ENCODE assay signal across 7 cellular contexts in genomic region chr2:238239552-238239871, GRCh38. TPM values are rescaled to one million over a fixed set of nuclear protein-coding genes. Genes with fewer than 3 reads are reported as not detected.
DNase-seq lines count a peak whose midpoint lies in the region; ATAC-seq, FAIRE-seq and TF ChIP-seq lines count a peak whose summit lies in the region.

No MANE protein-coding gene starts in this region.

- CTCF ChIA-PET in HepG2 (lab: Yijun Ruan, JAX; ENCODE audit: low intra/inter-chr PET ratio, low total read pairs): no interaction called here

- in situ Hi-C loops in HepG2 (cut with HindIII; ENCODE audit: extremely low pct_ligation_motif_present, low pct_unique_long_range_greater_than_20kb): no loop called here

- TF ChIP-seq RAD21 in HepG2 (CRISPR knock-in tag; IDR thresholded peaks at IDR 0.05): no peak

- intact Hi-C loops in HepG2 (cut with micrococcal nuclease; ENCODE audit: unreplicated experiment): no loop called here
- intact Hi-C loops in tibial artery (cut with DNase I; ENCODE audit: low total_unique reads): no loop called here

- H3K4me3 Mint-ChIP-seq in astrocyte (ENCODE audit: unreplicated experiment): no peak overlapping the region
- no peak overlapping the region for H3K4me3 Mint-ChIP-seq in glutamatergic neuron (ENCODE audit: unreplicated experiment)

- H3K27me3 ChIP-seq in astrocyte (ENCODE audit: insufficient read depth, low read length): peaks cover 13% of the 10 kb centered on the region
- no peaks in the 10 kb centered on the region; a peak in 2 of 5 replicates for H3K27me3 ChIP-seq in HepG2 (ENCODE audit: control insufficient read depth in 1 of 2, insufficient read depth in 2 of 2, low read length in 2 of 2)
- peaks cover 0 to 6% of the 10 kb centered on the region in 2 donors for H3K27me3 ChIP-seq in tibial artery

- peaks cover 35% of the 10 kb centered on the region for H3K27me3 Mint-ChIP-seq in astrocyte (ENCODE audit: low read depth, unreplicated experiment)
- H3K27me3 Mint-ChIP-seq in glutamatergic neuron (ENCODE audit: unreplicated experiment): peaks cover 26% of the 10 kb centered on the region

- H3K4me1 ChIP-seq in astrocyte (ENCODE audit: insufficient read depth, low read length) (no peaks in the 10 kb centered on the region), HepG2 (ENCODE audit: insufficient read depth, low read length) (peaks cover 57% of the 10 kb centered on the region), tibial artery (peaks cover 9 to 43% (median 39%) of the 10 kb centered on the region in 4 donors)

- FAIRE-seq in astrocyte (lab: Jason Lieb, UNC) (no peak), HepG2 (lab: Jason Lieb, UNC) (no peak)

- no peak overlapping the region for H3K27ac ChIP-seq in astrocyte (ENCODE audit: low read depth, low read length)
- peak overlapping the region; percentile 54 for H3K27ac ChIP-seq in HepG2 (ENCODE audit: extremely low read length, insufficient read depth, low read length)
- peak overlapping the region; percentile 33 to 41 for H3K27ac ChIP-seq in tibial artery

- TF ChIP-seq POLR2A in HepG2 (IDR thresholded peaks at IDR 0.05; ENCODE audit: insufficient read depth in 1 of 2, low read depth in 2 of 2, low read length in 2 of 2): no peak

- H2AFZ ChIP-seq in astrocyte (ENCODE audit: low read depth, low read length): peak overlapping the region; percentile 77
- H2AFZ ChIP-seq in HepG2 (ENCODE audit: low read length): no peak overlapping the region

- H3K4me2 ChIP-seq in astrocyte (ENCODE audit: low read length): peak overlapping the region; percentile 89
- H3K4me2 ChIP-seq in HepG2 (ENCODE audit: low read depth, low read length): peak overlapping the region; percentile 87

- no peaks in the 10 kb centered on the region for H3K79me2 ChIP-seq in astrocyte (ENCODE audit: insufficient read depth, low read length)
- H3K79me2 ChIP-seq in HepG2 (ENCODE audit: insufficient read depth, low read length): no peaks in the 10 kb centered on the region

- no TSS peak for BruUV-seq in HepG2 (replicated peaks; lab: Mats Ljungman, UMichigan)

- H3K27ac Mint-ChIP-seq in astrocyte (ENCODE audit: unreplicated experiment) (no peak overlapping the region), glutamatergic neuron (ENCODE audit: unreplicated experiment) (no peak overlapping the region)

- ATAC-seq in GM19035 (IDR thresholded peaks at IDR 0.05; ENCODE audit: unreplicated experiment) (peak; percentile 16), HG03135 (IDR thresholded peaks at IDR 0.05; ENCODE audit: unreplicated experiment) (peak; percentile 24), HepG2 (peak; percentile 3)

- peaks cover 2% of the 10 kb centered on the region for H3K36me3 Mint-ChIP-seq in astrocyte (ENCODE audit: low read depth, unreplicated experiment)
- H3K36me3 Mint-ChIP-seq in glutamatergic neuron (ENCODE audit: unreplicated experiment): peaks cover 10% of the 10 kb centered on the region

- H4K20me1 ChIP-seq in astrocyte (ENCODE audit: insufficient read depth, low read length): no peaks in the 10 kb centered on the region
- no peaks in the 10 kb centered on the region for H4K20me1 ChIP-seq in HepG2 (ENCODE audit: insufficient read depth, low read length)

- peaks cover 5% of the 10 kb centered on the region for H3K9me3 ChIP-seq in astrocyte (ENCODE audit: insufficient read depth, low read depth, low read length)
- no peaks in the 10 kb centered on the region for H3K9me3 ChIP-seq in HepG2 (ENCODE audit: low read length)
- no peaks in the 10 kb centered on the region for H3K9me3 ChIP-seq in tibial artery

- peak overlapping the region; percentile 46 for H3K4me3 ChIP-seq in astrocyte (ENCODE audit: insufficient read depth, low read depth, low read length)
- peak overlapping the region; percentile 61 to 85 (median 74); a peak in 5 of 6 replicates for H3K4me3 ChIP-seq in HepG2 (replicated peaks in 1 of 3; ENCODE audit: insufficient read depth in 1 of 3, low read depth in 2 of 3, low read length in 3 of 3)
- peak overlapping the region; percentile 59 to 68 for H3K4me3 ChIP-seq in tibial artery

- TF ChIP-seq EP300 in HepG2 (IDR thresholded peaks at IDR 0.05; ENCODE audit: low read depth in 2 of 2, low read length in 2 of 2): no peak
- TF ChIP-seq EP300 in HepG2 (CRISPR knock-in tag; IDR thresholded peaks at IDR 0.05; ENCODE audit: borderline replicate concordance): no peak

- H3K9me3 Mint-ChIP-seq in astrocyte (ENCODE audit: unreplicated experiment) (peaks cover 4% of the 10 kb centered on the region), glutamatergic neuron (ENCODE audit: unreplicated experiment) (peaks cover 29% of the 10 kb centered on the region)

- no peaks in the 10 kb centered on the region for H3K36me3 ChIP-seq in astrocyte (ENCODE audit: insufficient read depth, low read length)
- H3K36me3 ChIP-seq in HepG2 (replicated peaks in 1 of 2; ENCODE audit: control insufficient read depth in 1 of 2, insufficient read depth in 2 of 2, low read length in 2 of 2): no peaks in the 10 kb centered on the region
- peaks cover 0 to 6% (median 2%) of the 10 kb centered on the region in 3 donors for H3K36me3 ChIP-seq in tibial artery

- H3K4me1 Mint-ChIP-seq in astrocyte (ENCODE audit: low read depth, unreplicated experiment): peaks cover 8% of the 10 kb centered on the region
- H3K4me1 Mint-ChIP-seq in glutamatergic neuron (ENCODE audit: low read depth, unreplicated experiment): peaks cover 42% of the 10 kb centered on the region

- POLR2A ChIA-PET in HepG2 (lab: Yijun Ruan, JAX): interaction anchor here (0.8 to 5.2 kb wide), 11 partner anchors 9 to 381 kb away, joined by 3 to 20 read pairs (median 4); partner anchors contain the start of gene ILKAP

- WGBS in HepG2 (ENCODE audit: low lambda C conversion rate): 0% methylated on average over 8 of the region's 42 CpGs

- TF ChIP-seq CTCF in astrocyte (IDR thresholded peaks at IDR 0.05; ENCODE audit: insufficient read depth, low read depth, low read length): no peak
- TF ChIP-seq CTCF in HepG2 (CRISPR knock-in tag; IDR thresholded peaks at IDR 0.05): 0 out of 2 replicates have a peak, but pooled peaks have one; percentile 4
- TF ChIP-seq CTCF in tibial artery (IDR thresholded peaks at IDR 0.05): no peak
- no peak for TF ChIP-seq CTCF in glutamatergic neuron (IDR thresholded peaks at IDR 0.05; ENCODE audit: partially characterized antibody, unreplicated experiment)

- DNase-seq in astrocyte (ENCODE audit: low read depth): no peak
- no peak for DNase-seq in HepG2 (ENCODE audit: low spot score)
- DNase-seq in tibial artery: no peak
- no peak for DNase-seq in glutamatergic neuron
- DNase-seq in activated T-cell treated with anti-CD3 and anti-CD28 coated beads, Interleukin-2, amount 50 U/mL, for 48 hours: no peak

- H3K9ac ChIP-seq in astrocyte (ENCODE audit: low read length): no peak overlapping the region
- peak overlapping the region; percentile 85 for H3K9ac ChIP-seq in HepG2 (ENCODE audit: insufficient read depth, low read depth, low read length)

RNA-seq across cellular contexts. Expression of gene HES6, which starts 0.3 kb away (rescaled TPM):
- 1.3 and 3.0 TPM in 2 replicates for total RNA-seq in astrocyte
- total RNA-seq in HepG2 (2016; rRNA removed; fragmentation: Illumina TruSeq; extraction: Trizol): 59.0 and 82.8 TPM in 2 replicates
- total RNA-seq in HepG2 (2016; cell fraction: cytosol; rRNA removed; fragmentation: Illumina TruSeq; extraction: Trizol; ENCODE audit: low read depth): 147 and 163 TPM in 2 replicates
- 53.8 and 85.2 TPM in 2 replicates for total RNA-seq in HepG2 (2016; cell fraction: insoluble cytoplasmic fraction; rRNA removed; fragmentation: Illumina TruSeq; extraction: Trizol)
- total RNA-seq in HepG2 (2016; cell fraction: membrane; rRNA removed; fragmentation: Illumina TruSeq; extraction: Trizol): 185 and 209 TPM in 2 replicates
- total RNA-seq in HepG2 (2016; cell fraction: nucleus; rRNA removed; fragmentation: Illumina TruSeq; extraction: Trizol): 38.9 and 45.1 TPM in 2 replicates
- polyA plus RNA-seq in HepG2 (2011; rRNA removed): 19.5 and 25.3 TPM in 2 replicates
- polyA plus RNA-seq in HepG2 (2011; cell fraction: cytosol; rRNA removed): 16.3 and 30.2 TPM in 2 replicates
- 53.7 and 55.3 TPM in 2 replicates for polyA plus RNA-seq in HepG2 (2011; cell fraction: nucleus; rRNA removed)
- polyA plus RNA-seq in HepG2 (2012): 15.6 and 22.1 TPM in 2 replicates
- 142 and 160 TPM in 2 replicates for polyA plus RNA-seq in HepG2 (2016; cell fraction: cytosol; fragmentation: Illumina TruSeq; extraction: Trizol; ENCODE audit: low read depth)
- polyA plus RNA-seq in HepG2 (2016; cell fraction: insoluble cytoplasmic fraction; fragmentation: Illumina TruSeq; extraction: Trizol; ENCODE audit: low read depth): 56.0 and 58.7 TPM in 2 replicates
- 144 and 147 TPM in 2 replicates for polyA plus RNA-seq in HepG2 (2016; cell fraction: membrane; fragmentation: Illumina TruSeq; extraction: Trizol; ENCODE audit: low read depth)
- polyA plus RNA-seq in HepG2 (2016; cell fraction: nucleus; fragmentation: Illumina TruSeq; extraction: Trizol; ENCODE audit: insufficient read depth, low read depth): 73.3 and 84.5 TPM in 2 replicates
- 0.30 and 12.1 TPM in 2 replicates for polyA minus RNA-seq in HepG2 (2011; rRNA and poly(A)+ RNA removed; ENCODE audit: low replicate concordance)
- polyA minus RNA-seq in HepG2 (2011; cell fraction: cytosol; rRNA and poly(A)+ RNA removed): 10.4 and 11.7 TPM in 2 replicates
- 3.1 and 4.4 TPM in 2 replicates for polyA minus RNA-seq in HepG2 (2011; cell fraction: nucleus; rRNA and poly(A)+ RNA removed)
- 665 TPM for total RNA-seq in glutamatergic neuron (ENCODE audit: unreplicated experiment)

RNA-seq across cellular contexts. Expression of gene ILKAP, which starts 36.0 kb away (rescaled TPM):
- 32.3 and 35.2 TPM in 2 replicates for total RNA-seq in astrocyte
- total RNA-seq in HepG2 (2016; rRNA removed; fragmentation: Illumina TruSeq; extraction: Trizol): 28.8 and 33.1 TPM in 2 replicates
- 48.9 and 49.3 TPM in 2 replicates for total RNA-seq in HepG2 (2016; cell fraction: cytosol; rRNA removed; fragmentation: Illumina TruSeq; extraction: Trizol; ENCODE audit: low read depth)
- total RNA-seq in HepG2 (2016; cell fraction: insoluble cytoplasmic fraction; rRNA removed; fragmentation: Illumina TruSeq; extraction: Trizol): 29.4 and 32.7 TPM in 2 replicates
- 27.7 and 27.8 TPM in 2 replicates for total RNA-seq in HepG2 (2016; cell fraction: membrane; rRNA removed; fragmentation: Illumina TruSeq; extraction: Trizol)
- total RNA-seq in HepG2 (2016; cell fraction: nucleus; rRNA removed; fragmentation: Illumina TruSeq; extraction: Trizol): 36.5 and 38.3 TPM in 2 replicates
- polyA plus RNA-seq in HepG2 (2011; rRNA removed): 29.6 and 31.7 TPM in 2 replicates
- 18.8 and 19.7 TPM in 2 replicates for polyA plus RNA-seq in HepG2 (2011; cell fraction: cytosol; rRNA removed)
- polyA plus RNA-seq in HepG2 (2011; cell fraction: nucleus; rRNA removed): 88.3 TPM in 2 replicates
- polyA plus RNA-seq in HepG2 (2012): 20.7 and 25.1 TPM in 2 replicates
- 19.8 and 22.9 TPM in 2 replicates for polyA plus RNA-seq in HepG2 (2016; cell fraction: cytosol; fragmentation: Illumina TruSeq; extraction: Trizol; ENCODE audit: low read depth)
- polyA plus RNA-seq in HepG2 (2016; cell fraction: insoluble cytoplasmic fraction; fragmentation: Illumina TruSeq; extraction: Trizol; ENCODE audit: low read depth): 37.7 and 40.4 TPM in 2 replicates
- polyA plus RNA-seq in HepG2 (2016; cell fraction: membrane; fragmentation: Illumina TruSeq; extraction: Trizol; ENCODE audit: low read depth): 21.8 and 23.4 TPM in 2 replicates
- polyA plus RNA-seq in HepG2 (2016; cell fraction: nucleus; fragmentation: Illumina TruSeq; extraction: Trizol; ENCODE audit: insufficient read depth, low read depth): 90.6 and 92.2 TPM in 2 replicates
- 19.4 and 31.8 TPM in 2 replicates for polyA minus RNA-seq in HepG2 (2011; rRNA and poly(A)+ RNA removed; ENCODE audit: low replicate concordance)
- polyA minus RNA-seq in HepG2 (2011; cell fraction: cytosol; rRNA and poly(A)+ RNA removed): 6.0 and 7.4 TPM in 2 replicates
- polyA minus RNA-seq in HepG2 (2011; cell fraction: nucleus; rRNA and poly(A)+ RNA removed): 50.5 and 52.7 TPM in 2 replicates
- total RNA-seq in glutamatergic neuron (ENCODE audit: unreplicated experiment): 61.3 TPM

RNA-seq across cellular contexts. Expression of gene PER2, which starts 48.9 kb away (rescaled TPM):
- 2.0 and 3.5 TPM in 2 replicates for total RNA-seq in astrocyte
- total RNA-seq in HepG2 (2016; rRNA removed; fragmentation: Illumina TruSeq; extraction: Trizol): 6.8 and 9.4 TPM in 2 replicates
- total RNA-seq in HepG2 (2016; cell fraction: cytosol; rRNA removed; fragmentation: Illumina TruSeq; extraction: Trizol; ENCODE audit: low read depth): 21.5 and 22.6 TPM in 2 replicates
- 5.4 and 8.6 TPM in 2 replicates for total RNA-seq in HepG2 (2016; cell fraction: insoluble cytoplasmic fraction; rRNA removed; fragmentation: Illumina TruSeq; extraction: Trizol)
- 9.6 TPM in 2 replicates for total RNA-seq in HepG2 (2016; cell fraction: membrane; rRNA removed; fragmentation: Illumina TruSeq; extraction: Trizol)
- total RNA-seq in HepG2 (2016; cell fraction: nucleus; rRNA removed; fragmentation: Illumina TruSeq; extraction: Trizol): 9.6 and 11.5 TPM in 2 replicates
- polyA plus RNA-seq in HepG2 (2011; rRNA removed): 5.1 TPM in 2 replicates
- 2.3 and 2.9 TPM in 2 replicates for polyA plus RNA-seq in HepG2 (2011; cell fraction: cytosol; rRNA removed)
- 12.7 and 15.5 TPM in 2 replicates for polyA plus RNA-seq in HepG2 (2011; cell fraction: nucleus; rRNA removed)
- polyA plus RNA-seq in HepG2 (2012): 7.2 and 7.6 TPM in 2 replicates
- polyA plus RNA-seq in HepG2 (2016; cell fraction: cytosol; fragmentation: Illumina TruSeq; extraction: Trizol; ENCODE audit: low read depth): 0.31 and 0.44 TPM in 2 replicates
- polyA plus RNA-seq in HepG2 (2016; cell fraction: insoluble cytoplasmic fraction; fragmentation: Illumina TruSeq; extraction: Trizol; ENCODE audit: low read depth): 5.0 and 6.1 TPM in 2 replicates
- polyA plus RNA-seq in HepG2 (2016; cell fraction: membrane; fragmentation: Illumina TruSeq; extraction: Trizol; ENCODE audit: low read depth): 1.3 and 1.5 TPM in 2 replicates
- polyA plus RNA-seq in HepG2 (2016; cell fraction: nucleus; fragmentation: Illumina TruSeq; extraction: Trizol; ENCODE audit: insufficient read depth, low read depth): 18.1 and 18.4 TPM in 2 replicates
- 8.0 and 20.0 TPM in 2 replicates for polyA minus RNA-seq in HepG2 (2011; rRNA and poly(A)+ RNA removed; ENCODE audit: low replicate concordance)
- 6.6 and 9.5 TPM in 2 replicates for polyA minus RNA-seq in HepG2 (2011; cell fraction: cytosol; rRNA and poly(A)+ RNA removed)
- 40.7 and 48.7 TPM in 2 replicates for polyA minus RNA-seq in HepG2 (2011; cell fraction: nucleus; rRNA and poly(A)+ RNA removed)
- total RNA-seq in glutamatergic neuron (ENCODE audit: unreplicated experiment): 3.8 TPM
